In the genomic region with DNA sequence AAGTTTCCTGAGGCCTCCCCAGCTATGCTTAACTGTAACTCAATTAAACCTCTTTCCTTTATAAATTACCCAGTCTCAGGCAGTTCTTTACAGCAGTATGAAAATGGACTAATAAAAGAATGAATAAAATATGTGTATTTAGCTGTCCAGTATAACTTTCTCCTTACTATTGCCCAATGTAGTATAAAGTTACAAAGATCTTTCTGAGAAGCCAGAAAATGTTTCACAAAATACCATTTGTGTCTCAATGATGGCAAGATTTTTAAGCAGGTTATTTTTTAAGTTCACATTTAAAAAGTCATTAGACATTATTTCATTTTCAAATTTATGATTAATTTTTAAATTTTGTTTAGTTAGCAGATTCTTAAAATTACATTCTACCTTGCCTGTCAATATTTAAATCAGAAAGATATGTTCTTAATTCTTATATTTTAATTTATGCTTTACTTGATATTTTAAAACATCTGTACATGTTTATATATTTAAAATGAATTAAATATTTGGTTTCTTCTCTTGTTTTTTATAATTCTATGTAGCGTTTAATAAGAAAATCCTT, we compare ENCODE assay signal across 28 cellular contexts.
"Had no signal": no experiment of that assay in that cellular context is flagged by ENCODE, and none has a peak within 500 bp of the region (broad histone marks: within the 10 kb centered on the region; RNA-seq: fewer than 3 reads in every experiment).

No MANE protein-coding gene starts in this region.

- H3K4me1 ChIP-seq: ascending aorta, body of pancreas, Peyer's patch, SJSA1 had no signal

- DNase-seq: activated CD4-positive, alpha-beta T cell treated with anti-CD3 and anti-CD28 coated beads for 36 hours; activated CD4-positive, alpha-beta T cell treated with anti-CD3 and anti-CD28 coated beads, Interleukin-2, amount 50 U/mL, for 4 hours; activated CD8-positive, alpha-beta memory T cell treated with anti-CD3 and anti-CD28 coated beads, Interleukin-2, amount 50 U/mL, for 48 hours; activated CD8-positive, alpha-beta T cell treated with anti-CD3 and anti-CD28 coated beads, Interleukin-2, amount 10 ng/mL, durations not matched to agents 7 days and 5 days; activated effector memory CD4-positive, alpha-beta T cell treated with Interleukin-2 at 50 U/mL for 16 hours; activated naive CD4-positive, alpha-beta T cell; activated T-cell treated with anti-CD3 and anti-CD28 coated beads, Interleukin-2, amount 50 U/mL, for 1 hour; amniotic stem cell; body of pancreas; central memory CD4-positive, alpha-beta T cell; Kasumi-1; KBM-7; NCI-H1105 treated with DMSO at 0.1 percent for 48 hours; NCI-H146; NCI-H187 treated with DMSO at 0.1 percent for 48 hours; NCI-H2081 treated with DMSO at 0.1 percent for 48 hours; NCI-H446; NCI-H524; Peyer's patch; SHP77; SW 1271; WERI-Rb-1 had no signal

- H3K4me3 Mint-ChIP-seq: activated CD4-positive, alpha-beta T cell treated with anti-CD3 and anti-CD28 coated beads for 36 hours; activated CD8-positive, alpha-beta T cell treated with anti-CD3 and anti-CD28 coated beads, Interleukin-2, amount 10 ng/mL, durations not matched to agents 7 days and 5 days; activated naive CD4-positive, alpha-beta T cell treated with anti-CD3 and anti-CD28 coated beads, Interleukin-2, amount 50 U/mL, for 24 hours; T-helper 2 cell treated with Interferon-gamma antibody and Interleukin-4, amounts not matched to agents 5 μg/mL and 100 μg/mL, for 36 hours had no signal

- H3K4me3 ChIP-seq: ascending aorta, body of pancreas, Peyer's patch, SJSA1 had no signal

- H3K27ac ChIP-seq: ascending aorta, body of pancreas, Peyer's patch, SJSA1, WERI-Rb-1 had no signal

- H3K27me3 Mint-ChIP-seq: activated CD4-positive, alpha-beta T cell treated with anti-CD3 and anti-CD28 coated beads for 36 hours; activated naive CD4-positive, alpha-beta T cell treated with anti-CD3 and anti-CD28 coated beads, Interleukin-2, amount 50 U/mL, for 24 hours had no signal

- H3K9me3 ChIP-seq: ascending aorta, body of pancreas, Peyer's patch, SJSA1 had no signal

- FAIRE-seq: bronchial epithelial cell had no signal

- H3K9me3 Mint-ChIP-seq: activated naive CD4-positive, alpha-beta T cell treated with anti-CD3 and anti-CD28 coated beads, Interleukin-2, amount 50 U/mL, for 24 hours; T-helper 2 cell treated with Interferon-gamma antibody and Interleukin-4, amounts not matched to agents 5 μg/mL and 100 μg/mL, for 36 hours had no signal

- ATAC-seq: activated CD4-positive, alpha-beta T cell treated with anti-CD3 and anti-CD28 coated beads for 36 hours; activated CD8-positive, alpha-beta T cell treated with anti-CD3 and anti-CD28 coated beads, Interleukin-2, amount 10 ng/mL, durations not matched to agents 7 days and 5 days; body of pancreas; SK-N-SH treated with all-trans-retinoic acid at 6 μM for 48 hours had no signal

- H3K27ac Mint-ChIP-seq: activated CD4-positive, alpha-beta T cell treated with anti-CD3 and anti-CD28 coated beads for 36 hours; activated CD8-positive, alpha-beta T cell treated with anti-CD3 and anti-CD28 coated beads, Interleukin-2, amount 10 ng/mL, durations not matched to agents 7 days and 5 days; activated naive CD4-positive, alpha-beta T cell treated with anti-CD3 and anti-CD28 coated beads, Interleukin-2, amount 50 U/mL, for 24 hours; T-helper 2 cell treated with Interferon-gamma antibody and Interleukin-4, amounts not matched to agents 5 μg/mL and 100 μg/mL, for 36 hours had no signal

- H3K36me3 ChIP-seq: Peyer's patch, SJSA1, WERI-Rb-1 had no signal
